8 cellular contexts compared by ENCODE assay signal in genomic region chr1:178768423-178768822, GRCh38. TPM values are rescaled to one million over a fixed set of nuclear protein-coding genes. Genes with fewer than 3 reads are reported as not detected.
A peak's percentile ranks its signal among the peaks of the same experiment; 100 is the strongest.
DNase-seq lines count a peak whose midpoint lies in the region; ATAC-seq and TF ChIP-seq lines count a peak whose summit lies in the region.

No MANE protein-coding gene starts in this region.

- no peak overlapping the region for H3K4me3 Mint-ChIP-seq in activated CD8-positive, alpha-beta memory T cell treated with anti-CD3 and anti-CD28 coated beads, Interleukin-2, amount 10 ng/mL, durations not matched to agents 7 days and 5 days
- no peak overlapping the region for H3K4me3 Mint-ChIP-seq in stimulated activated memory B cell treated with anti-CD40 and anti-IgM and Interleukin-4, amounts not matched to agents 10 μg/mL and 1 μg/mL and 100 μg/mL, for 72 hours

- no peaks in the 10 kb centered on the region for H3K4me1 ChIP-seq in A673 (ENCODE audit: insufficient read depth, low read length, poor library complexity, severe bottlenecking)

- no peaks in the 10 kb centered on the region for H3K4me1 Mint-ChIP-seq in activated CD8-positive, alpha-beta memory T cell treated with anti-CD3 and anti-CD28 coated beads, Interleukin-2, amount 10 ng/mL, durations not matched to agents 7 days and 5 days
- peaks cover 49% of the 10 kb centered on the region for H3K4me1 Mint-ChIP-seq in stimulated activated memory B cell treated with anti-CD40 and anti-IgM and Interleukin-4, amounts not matched to agents 10 μg/mL and 1 μg/mL and 100 μg/mL, for 72 hours

- no peaks in the 10 kb centered on the region for H3K36me3 ChIP-seq in A673 (ENCODE audit: insufficient read depth, low read length, poor library complexity, severe bottlenecking)

- CTCF ChIA-PET in A673 (lab: Charles Lee): interaction anchor here (0.6 to 1.4 kb wide), 5 partner anchors 17 to 457 kb away, joined by 3 to 10 read pairs (median 3); no protein-coding TSS in a partner anchor
- CTCF ChIA-PET in activated CD8-positive, alpha-beta memory T cell treated with anti-CD3 and anti-CD28 coated beads, Interleukin-2, amount 10 ng/mL, durations not matched to agents 7 days and 5 days (lab: Charles Lee): interaction anchor here (0.9 to 1.9 kb wide), 7 partner anchors 12 to 306 kb away, joined by 3 to 12 read pairs (median 4); no protein-coding TSS in a partner anchor

- no peaks in the 10 kb centered on the region for H3K27me3 Mint-ChIP-seq in activated CD8-positive, alpha-beta memory T cell treated with anti-CD3 and anti-CD28 coated beads, Interleukin-2, amount 10 ng/mL, durations not matched to agents 7 days and 5 days
- no peaks in the 10 kb centered on the region for H3K27me3 Mint-ChIP-seq in stimulated activated memory B cell treated with anti-CD40 and anti-IgM and Interleukin-4, amounts not matched to agents 10 μg/mL and 1 μg/mL and 100 μg/mL, for 72 hours

- TF ChIP-seq CTCF in A673 (conservative IDR thresholded peaks at IDR 0.05; ENCODE audit: low read depth, low read length) (peak; percentile 96), NB4 (IDR thresholded peaks at IDR 0.05; ENCODE audit: low read depth, low read length) (peak; percentile 80)

- peak; percentile 68 for DNase-seq in A673 (ENCODE audit: low spot score)
- DNase-seq in G401 (ENCODE audit: low spot score): peak; percentile 15
- peak; percentile 67 for DNase-seq in NB4 (ENCODE audit: low read depth)
- DNase-seq in activated CD8-positive, alpha-beta memory T cell treated with anti-CD3 and anti-CD28 coated beads, Interleukin-2, amount 10 ng/mL, durations not matched to agents 7 days and 5 days: peak; percentile 43
- DNase-seq in left cardiac atrium: no peak
- DNase-seq in NCI-H345 treated with DMSO at 0.1 percent for 48 hours (lab: John Stamatoyannopoulos, UW; ENCODE audit: unreplicated experiment): no peak

- no peak overlapping the region for H3K4me3 ChIP-seq in A673 (ENCODE audit: low read depth, low read length, poor library complexity, severe bottlenecking)
- no peak overlapping the region for H3K4me3 ChIP-seq in NB4 (ENCODE audit: low read depth, low read length)

- POLR2A ChIA-PET in A673 (lab: Charles Lee; ENCODE audit: low non-redundant PET): no interaction called here

- H3K27ac Mint-ChIP-seq in activated CD8-positive, alpha-beta memory T cell treated with anti-CD3 and anti-CD28 coated beads, Interleukin-2, amount 10 ng/mL, durations not matched to agents 7 days and 5 days: no peak overlapping the region
- H3K27ac Mint-ChIP-seq in stimulated activated memory B cell treated with anti-CD40 and anti-IgM and Interleukin-4, amounts not matched to agents 10 μg/mL and 1 μg/mL and 100 μg/mL, for 72 hours: peak overlapping the region; percentile 48

- BruUV-seq in A673 (replicated peaks; lab: Mats Ljungman, UMichigan): no TSS peak

- H3K9me3 Mint-ChIP-seq in activated CD8-positive, alpha-beta memory T cell treated with anti-CD3 and anti-CD28 coated beads, Interleukin-2, amount 10 ng/mL, durations not matched to agents 7 days and 5 days (ENCODE audit: low read depth): peaks cover 11% of the 10 kb centered on the region
- H3K9me3 Mint-ChIP-seq in stimulated activated memory B cell treated with anti-CD40 and anti-IgM and Interleukin-4, amounts not matched to agents 10 μg/mL and 1 μg/mL and 100 μg/mL, for 72 hours: peaks cover 29% of the 10 kb centered on the region

- peaks cover 2% of the 10 kb centered on the region for H3K36me3 Mint-ChIP-seq in activated CD8-positive, alpha-beta memory T cell treated with anti-CD3 and anti-CD28 coated beads, Interleukin-2, amount 10 ng/mL, durations not matched to agents 7 days and 5 days
- peaks cover 76% of the 10 kb centered on the region for H3K36me3 Mint-ChIP-seq in stimulated activated memory B cell treated with anti-CD40 and anti-IgM and Interleukin-4, amounts not matched to agents 10 μg/mL and 1 μg/mL and 100 μg/mL, for 72 hours

- in situ Hi-C loops in G401 (cut with HindIII; ENCODE audit: low sequenced_read_pairs): no loop called here

- ATAC-seq in activated CD8-positive, alpha-beta memory T cell treated with anti-CD3 and anti-CD28 coated beads, Interleukin-2, amount 10 ng/mL, durations not matched to agents 7 days and 5 days: peak; percentile 58
- peak; percentile 30 to 47 for ATAC-seq in left cardiac atrium
- no peak for ATAC-seq in stimulated activated memory B cell treated with anti-CD40 and anti-IgM and Interleukin-4, amounts not matched to agents 10 μg/mL and 1 μg/mL and 100 μg/mL, for 72 hours
- ATAC-seq in HG02938 (IDR thresholded peaks at IDR 0.05; ENCODE audit: unreplicated experiment): no peak

- H3K27me3 ChIP-seq in A673 (replicated peaks; ENCODE audit: insufficient read depth, low read depth, low read length, poor library complexity): no peaks in the 10 kb centered on the region

- no peak overlapping the region for H3K27ac ChIP-seq in A673 (ENCODE audit: low read depth, low read length, poor library complexity, severe bottlenecking)

- H3K9me3 ChIP-seq in A673 (ENCODE audit: low read depth, low read length, poor library complexity, severe bottlenecking): no peaks in the 10 kb centered on the region

- TF ChIP-seq POLR2A in NB4 (IDR thresholded peaks at IDR 0.05; ENCODE audit: extremely low read depth, insufficient read length): no peak

- intact Hi-C loops in A673 (cut with micrococcal nuclease; ENCODE audit: unreplicated experiment): no loop called here
- intact Hi-C loops in left cardiac atrium (cut with DNase I): no loop called here

RNA-seq across cellular contexts. Expression of gene RALGPS2, which starts 43.4 kb away (rescaled TPM):
- total RNA-seq in A673 (2021): 12.5 and 12.7 TPM in 2 replicates
- total RNA-seq in G401 (2014; rRNA removed; shearing (Covaris generic)): 11.9 and 16.0 TPM in 2 replicates
- total RNA-seq in activated CD8-positive, alpha-beta memory T cell treated with anti-CD3 and anti-CD28 coated beads, Interleukin-2, amount 10 ng/mL, durations not matched to agents 7 days and 5 days: 1 to 10 TPM; 1.4 to 1.9 TPM
- total RNA-seq in left cardiac atrium: 10 to 100 TPM in 1 of 2 donors, 1 to 10 TPM in 1; 9.6 to 17.6 TPM

Comparison
In these comparisons a context has a peak if more than half of its experiments do, and no peak if none do; other contexts are left out.
1. DNase-seq: peak in A673 (single experiment), G401 (single experiment), NB4 (single experiment) and activated CD8-positive, alpha-beta memory T cell treated with anti-CD3 and anti-CD28 coated beads, Interleukin-2, amount 10 ng/mL, durations not matched to agents 7 days and 5 days (single experiment); none in left cardiac atrium (single experiment) and NCI-H345 treated with DMSO at 0.1 percent for 48 hours (single experiment).
2. ATAC-seq: peak in activated CD8-positive, alpha-beta memory T cell treated with anti-CD3 and anti-CD28 coated beads, Interleukin-2, amount 10 ng/mL, durations not matched to agents 7 days and 5 days (single experiment) and left cardiac atrium (2 of 2); none in stimulated activated memory B cell treated with anti-CD40 and anti-IgM and Interleukin-4, amounts not matched to agents 10 μg/mL and 1 μg/mL and 100 μg/mL, for 72 hours (single experiment) and HG02938 (single experiment).